ENCODE assay signal across 21 cellular contexts in genomic region chr4:91226838-91227237, GRCh38.
DNase-seq lines count a peak whose midpoint lies in the region; ATAC-seq, FAIRE-seq and TF ChIP-seq lines count a peak whose summit lies in the region.
"Had no signal": no experiment of that assay in that cellular context is flagged by ENCODE, and none has a peak within 500 bp of the region (broad histone marks: within the 10 kb centered on the region; RNA-seq: fewer than 3 reads in every experiment).

No MANE protein-coding gene starts in this region.

- H2AK9ac ChIP-seq in IMR-90 (replicated peaks; ENCODE audit: low read depth, low read length, poor library complexity): no peak overlapping the region

- intact Hi-C loops in IMR-90 (cut with micrococcal nuclease) (no loop called here), K562 (cut with micrococcal nuclease) (no loop called here), kidney (cut with DNase I) (no loop called here)

- peaks cover 2% of the 10 kb centered on the region; the same call in 1 of the 2 replicates for H3K9me3 ChIP-seq in IMR-90 (ENCODE audit: control insufficient read depth, insufficient read depth, low read length)
- H3K9me3 ChIP-seq in K562 (replicated peaks; ENCODE audit: control insufficient read depth, insufficient read depth, low read depth, low read length): no peaks in the 10 kb centered on the region
- no peaks in the 10 kb centered on the region for H3K9me3 ChIP-seq in kidney (ENCODE audit: control insufficient read depth in 1 of 2, low read length in 2 of 2)
- H3K9me3 ChIP-seq: A549 had no signal

- TF ChIP-seq RAD21 in IMR-90 (IDR thresholded peaks at IDR 0.05; ENCODE audit: low read length) (no peak), K562 (CRISPR knock-in tag; conservative IDR thresholded peaks at IDR 0.05 in 1 of 2, IDR thresholded peaks at IDR 0.05 in 1 of 2) (no peak)

- dilution Hi-C loops in IMR-90 (cut with HindIII; ENCODE audit: low sequenced_read_pairs, unreplicated experiment): no loop called here

- no peaks in the 10 kb centered on the region for H3K9me1 ChIP-seq in IMR-90 (ENCODE audit: insufficient read depth, low read length)
- no peaks in the 10 kb centered on the region for H3K9me1 ChIP-seq in K562 (ENCODE audit: control insufficient read depth, insufficient read depth, low read length)

- no peaks in the 10 kb centered on the region for H3K36me3 Mint-ChIP-seq in activated naive CD8-positive, alpha-beta T cell treated with anti-CD3 and anti-CD28 coated beads, Interleukin-2, amount 50 U/mL, for 24 hours (ENCODE audit: low read depth)
- H3K36me3 Mint-ChIP-seq: CD4-positive, alpha-beta memory T cell had no signal

- no peak for TF ChIP-seq EP300 in K562 (IDR thresholded peaks at IDR 0.05; ENCODE audit: low read length)

- H2BK5ac ChIP-seq in IMR-90 (ENCODE audit: low read depth, low read length, poor library complexity, severe bottlenecking): no peak overlapping the region

- in situ Hi-C loops in IMR-90 (cut with MboI; ENCODE audit: low sequenced_read_pairs) (no loop called here), K562 (cut with MboI) (no loop called here), brain microvascular endothelial cell (cut with HindIII; ENCODE audit: low pct_ligation_motif_present, low sequenced_read_pairs) (no loop called here)

- no peak overlapping the region for H3K4ac ChIP-seq in IMR-90 (ENCODE audit: low read depth, low read length)

- H3K4me2 ChIP-seq in IMR-90 (ENCODE audit: low read depth, low read length) (no peak overlapping the region), K562 (ENCODE audit: insufficient read depth, low read length) (no peak overlapping the region)
- H3K4me2 ChIP-seq: A549 had no signal

- peaks cover 4% of the 10 kb centered on the region for H3K9me3 Mint-ChIP-seq in activated naive CD8-positive, alpha-beta T cell treated with anti-CD3 and anti-CD28 coated beads, Interleukin-2, amount 50 U/mL, for 24 hours

- DNase-seq in IMR-90 (no peak), K562 (ENCODE audit: extremely low read depth in 1 of 4, low spot score in 3 of 4) (no peak), kidney (no peak), NCI-H2196 treated with DMSO at 0.1 percent for 48 hours (lab: John Stamatoyannopoulos, UW; ENCODE audit: unreplicated experiment) (no peak), brain microvascular endothelial cell (no peak)
- DNase-seq in activated naive CD8-positive, alpha-beta T cell treated with anti-CD3 and anti-CD28 coated beads, Interleukin-2, amount 50 U/mL, for 24 hours: no peak
- DNase-seq: 8988T; ACHN; C1 segment of cervical spinal cord; Calu3; CD4-positive, alpha-beta memory T cell; COR-L47; DMS53; DMS79 treated with DMSO at 0.1 percent for 48 hours; GF-D8; GOT3; H7; HCEC 1CT had no signal

- no peak overlapping the region for H3K23ac ChIP-seq in IMR-90 (ENCODE audit: low read depth, low read length)

- FAIRE-seq in K562 (lab: Jason Lieb, UNC): no peak
- FAIRE-seq in kidney (lab: Jason Lieb, UNC): peak; percentile 51
- FAIRE-seq: A549, GM12891, GM18507 had no signal

- BruUV-seq in IMR-90 (replicated peaks; lab: Mats Ljungman, UMichigan) (no TSS peak), K562 (replicated peaks; lab: Mats Ljungman, UMichigan) (no TSS peak)

- no peak overlapping the region for H3K4me3 ChIP-seq in IMR-90 (ENCODE audit: insufficient read depth, low read depth, low read length)
- no peak overlapping the region for H3K4me3 ChIP-seq in K562
- H3K4me3 ChIP-seq in kidney (ENCODE audit: low read length in 2 of 2): no peak overlapping the region
- H3K4me3 ChIP-seq in brain microvascular endothelial cell (ENCODE audit: low read depth, low read length): no peak overlapping the region
- H3K4me3 ChIP-seq: A549 had no signal

- H3K4me3 Mint-ChIP-seq in activated naive CD8-positive, alpha-beta T cell treated with anti-CD3 and anti-CD28 coated beads, Interleukin-2, amount 50 U/mL, for 24 hours: no peak overlapping the region
- H3K4me3 Mint-ChIP-seq: CD4-positive, alpha-beta memory T cell had no signal

- POLR2A ChIA-PET in IMR-90 (lab: Charles Lee; ENCODE audit: unreplicated experiment) (no interaction called here), K562 (lab: Yijun Ruan, JAX) (no interaction called here)

- no peaks in the 10 kb centered on the region for H3K79me1 ChIP-seq in IMR-90 (ENCODE audit: low read depth in 1 of 2, low read length in 2 of 2)

- no peak overlapping the region for H4K5ac ChIP-seq in IMR-90 (ENCODE audit: low read depth, low read length)

- no CpG with 5 or more reads among the region's 1 CpG for WGBS in IMR-90 (ENCODE audit: extremely low coverage in 2 of 2, insufficient read length in 1 of 2), 2 experiments
- 5% methylated on average over 1 of the region's 1 CpG for WGBS in K562 (ENCODE audit: insufficient coverage, low coverage, missing lambda C conversion rate)

- H2BK20ac ChIP-seq in IMR-90 (ENCODE audit: low read depth, low read length): no peak overlapping the region

- H3K36me3 ChIP-seq in IMR-90 (ENCODE audit: control insufficient read depth, insufficient read depth, low read length) (no peaks in the 10 kb centered on the region), K562 (ENCODE audit: control insufficient read depth, insufficient read depth, low read length) (no peaks in the 10 kb centered on the region), kidney (ENCODE audit: control insufficient read depth in 1 of 2, insufficient read depth in 2 of 2, low read length in 2 of 2) (no peaks in the 10 kb centered on the region), brain microvascular endothelial cell (replicated peaks) (no peaks in the 10 kb centered on the region)

- CTCF ChIA-PET in IMR-90 (lab: Yijun Ruan, JAX): no interaction called here
- CTCF ChIA-PET in K562 (lab: Yijun Ruan, JAX; ENCODE audit: low intra/inter-chr PET ratio): no interaction called here

- H2BK15ac ChIP-seq in IMR-90 (ENCODE audit: low read depth, low read length): no peak overlapping the region

- no peak for TF ChIP-seq CTCF in IMR-90 (conservative IDR thresholded peaks at IDR 0.05; ENCODE audit: low read depth, low read length)
- TF ChIP-seq CTCF in K562 (IDR thresholded peaks at IDR 0.05 in 2 of 3, conservative IDR thresholded peaks at IDR 0.05 in 1 of 3; ENCODE audit: insufficient read depth in 2 of 3, low read depth in 1 of 3, low read length in 3 of 3): no peak
- no peak for TF ChIP-seq CTCF in kidney (IDR thresholded peaks at IDR 0.05; ENCODE audit: borderline replicate concordance, extremely low read depth, insufficient read depth)
- TF ChIP-seq CTCF in brain microvascular endothelial cell (IDR thresholded peaks at IDR 0.05; ENCODE audit: low read depth, low read length, missing control alignments): no peak

- ATAC-seq in IMR-90 (ENCODE audit: low read depth) (no peak), K562 (no peak)
- no peak for ATAC-seq in activated naive CD8-positive, alpha-beta T cell treated with anti-CD3 and anti-CD28 coated beads, Interleukin-2, amount 50 U/mL, for 24 hours
- ATAC-seq: A549 had no signal

- no peaks in the 10 kb centered on the region for H3K79me2 ChIP-seq in K562 (ENCODE audit: control insufficient read depth, insufficient read depth, low read length)

- H3K56ac ChIP-seq in IMR-90 (ENCODE audit: extremely low read depth, insufficient read depth, low read length): no peak overlapping the region

- H4K91ac ChIP-seq in IMR-90 (ENCODE audit: insufficient read depth, low read depth, low read length): no peak overlapping the region

- no peaks in the 10 kb centered on the region for H3K4me1 Mint-ChIP-seq in activated naive CD8-positive, alpha-beta T cell treated with anti-CD3 and anti-CD28 coated beads, Interleukin-2, amount 50 U/mL, for 24 hours
- H3K4me1 Mint-ChIP-seq: CD4-positive, alpha-beta memory T cell had no signal

- H3K9ac ChIP-seq in IMR-90 (ENCODE audit: low read depth, low read length): no peak overlapping the region
- no peak overlapping the region for H3K9ac ChIP-seq in K562 (ENCODE audit: insufficient read depth in 1 of 2, low read depth in 2 of 2, low read length in 2 of 2)
- no peak overlapping the region for H3K9ac ChIP-seq in kidney (ENCODE audit: low read length in 2 of 2)

- no peak overlapping the region for H4K8ac ChIP-seq in IMR-90 (ENCODE audit: low read depth in 2 of 2, low read length in 2 of 2)

- no peak overlapping the region for H2AK5ac ChIP-seq in IMR-90 (ENCODE audit: low read depth, low read length)

- H3K27me3 ChIP-seq in IMR-90 (ENCODE audit: control insufficient read depth, insufficient read depth, low read length) (no peaks in the 10 kb centered on the region), K562 (ENCODE audit: control insufficient read depth in 2 of 2, insufficient read depth in 2 of 2, low read length in 2 of 2) (no peaks in the 10 kb centered on the region), brain microvascular endothelial cell (replicated peaks) (no peaks in the 10 kb centered on the region)

- TF ChIP-seq POLR2A in IMR-90 (IDR thresholded peaks at IDR 0.05; ENCODE audit: low read depth, low read length) (no peak), K562 (conservative IDR thresholded peaks at IDR 0.05) (no peak)

- no peaks in the 10 kb centered on the region for H3K27me3 Mint-ChIP-seq in activated naive CD8-positive, alpha-beta T cell treated with anti-CD3 and anti-CD28 coated beads, Interleukin-2, amount 50 U/mL, for 24 hours
- H3K27me3 Mint-ChIP-seq: CD4-positive, alpha-beta memory T cell had no signal

- no peak overlapping the region for H3K14ac ChIP-seq in IMR-90 (replicated peaks; ENCODE audit: low read depth, low read length)

- H3K27ac Mint-ChIP-seq in activated naive CD8-positive, alpha-beta T cell treated with anti-CD3 and anti-CD28 coated beads, Interleukin-2, amount 50 U/mL, for 24 hours: no peak overlapping the region
- H3K27ac Mint-ChIP-seq: CD4-positive, alpha-beta memory T cell had no signal

- H4K20me1 ChIP-seq in IMR-90 (ENCODE audit: insufficient read depth, low read length) (no peaks in the 10 kb centered on the region), K562 (replicated peaks; ENCODE audit: control insufficient read depth, insufficient read depth, low read length) (no peaks in the 10 kb centered on the region)

- no peak overlapping the region for H2AFZ ChIP-seq in IMR-90 (replicated peaks; ENCODE audit: low read length, poor library complexity)
- H2AFZ ChIP-seq in K562 (ENCODE audit: low read depth, low read length): no peak overlapping the region

- no peak overlapping the region for H3K27ac ChIP-seq in IMR-90 (ENCODE audit: insufficient read depth, low read length)
- no peak overlapping the region for H3K27ac ChIP-seq in K562 (ENCODE audit: extremely low read depth, low read depth, low read length)
- H3K27ac ChIP-seq in kidney (ENCODE audit: low read depth in 2 of 2, low read length in 2 of 2): no peak overlapping the region
- H3K27ac ChIP-seq in brain microvascular endothelial cell: no peak overlapping the region
- H3K27ac ChIP-seq: A549 had no signal

- no peak overlapping the region for H3K18ac ChIP-seq in IMR-90 (ENCODE audit: low read depth, low read length)

- H3K4me1 ChIP-seq in IMR-90 (ENCODE audit: control insufficient read depth, insufficient read depth, low read length) (no peaks in the 10 kb centered on the region), K562 (replicated peaks in 1 of 2; ENCODE audit: control insufficient read depth in 2 of 2, insufficient read depth in 2 of 2, low read length in 2 of 2) (no peaks in the 10 kb centered on the region), kidney (ENCODE audit: control insufficient read depth in 1 of 2, insufficient read depth in 1 of 2, low read depth in 1 of 2, low read length in 2 of 2) (no peaks in the 10 kb centered on the region)
- H3K4me1 ChIP-seq: A549 had no signal

- H2BK120ac ChIP-seq in IMR-90 (ENCODE audit: low read depth, low read length): no peak overlapping the region
